ENCODE assay signal across 16 cellular contexts in the genomic region with DNA sequence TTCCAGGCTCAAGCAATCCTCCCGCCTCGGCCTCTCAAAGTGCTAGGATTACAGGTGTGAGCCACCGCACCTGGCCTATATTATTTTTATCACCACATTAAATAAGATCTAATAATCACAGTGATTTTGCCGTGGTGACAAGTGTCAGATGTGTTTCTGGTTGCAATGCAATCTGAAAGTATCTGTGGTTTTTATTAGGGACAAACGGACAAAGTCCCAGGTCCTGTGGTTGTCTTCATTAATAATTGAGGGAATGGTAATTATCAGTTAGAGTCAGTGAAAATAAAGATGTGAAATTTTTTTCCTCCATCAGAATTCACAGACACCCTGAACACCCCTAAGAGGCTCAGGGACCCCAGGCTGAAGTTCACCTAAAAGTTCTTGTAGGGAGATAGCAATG. TPM values are rescaled to one million over a fixed set of nuclear protein-coding genes. Genes with fewer than 3 reads are reported as not detected.
DNase-seq lines count a peak whose midpoint lies in the region; ATAC-seq and TF ChIP-seq lines count a peak whose summit lies in the region.
"Had no signal": no experiment of that assay in that cellular context is flagged by ENCODE, and none has a peak within 500 bp of the region (broad histone marks: within the 10 kb centered on the region; RNA-seq: fewer than 3 reads in every experiment).

No MANE protein-coding gene starts in this region.

- no peak overlapping the region for H3K18ac ChIP-seq in IMR-90 (ENCODE audit: low read depth, low read length)

- no peak overlapping the region for H3K27ac ChIP-seq in IMR-90 (ENCODE audit: insufficient read depth, low read length)

- no peaks in the 10 kb centered on the region for H3K27me3 ChIP-seq in IMR-90 (ENCODE audit: control insufficient read depth, insufficient read depth, low read length)
- H3K27me3 ChIP-seq: pancreas, transverse colon had no signal

- no peak overlapping the region for H3K4me2 ChIP-seq in IMR-90 (ENCODE audit: low read depth, low read length)

- no peak overlapping the region for H2BK5ac ChIP-seq in IMR-90 (ENCODE audit: low read depth, low read length, poor library complexity, severe bottlenecking)

- H3K4me1 Mint-ChIP-seq in T-helper 2 cell treated with Interferon-gamma antibody and Interleukin-4, amounts not matched to agents 5 μg/mL and 100 μg/mL, for 36 hours (ENCODE audit: low read depth), result peaks cover 16% of the 10 kb centered on the region
- H3K4me1 Mint-ChIP-seq in activated naive CD8-positive, alpha-beta T cell treated with anti-CD3 and anti-CD28 coated beads, Interleukin-2, amount 10 ng/mL, durations not matched to agents 7 days and 5 days, result peaks cover 17% of the 10 kb centered on the region
- H3K4me1 Mint-ChIP-seq in nephron progenitor cell, result peaks cover 12% of the 10 kb centered on the region

- H2BK120ac ChIP-seq in IMR-90 (ENCODE audit: low read depth, low read length), result no peak overlapping the region

- peaks cover 13% of the 10 kb centered on the region for H3K36me3 Mint-ChIP-seq in T-helper 2 cell treated with Interferon-gamma antibody and Interleukin-4, amounts not matched to agents 5 μg/mL and 100 μg/mL, for 36 hours (ENCODE audit: low read depth)
- peaks cover 10% of the 10 kb centered on the region for H3K36me3 Mint-ChIP-seq in activated naive CD8-positive, alpha-beta T cell treated with anti-CD3 and anti-CD28 coated beads, Interleukin-2, amount 10 ng/mL, durations not matched to agents 7 days and 5 days
- H3K36me3 Mint-ChIP-seq in nephron progenitor cell (ENCODE audit: low read depth), result peaks cover 11% of the 10 kb centered on the region

- peaks cover 11% of the 10 kb centered on the region for H3K4me1 ChIP-seq in IMR-90 (ENCODE audit: control insufficient read depth, insufficient read depth, low read length)

- no peaks in the 10 kb centered on the region for H3K9me3 Mint-ChIP-seq in T-helper 2 cell treated with Interferon-gamma antibody and Interleukin-4, amounts not matched to agents 5 μg/mL and 100 μg/mL, for 36 hours
- H3K9me3 Mint-ChIP-seq in activated naive CD8-positive, alpha-beta T cell treated with anti-CD3 and anti-CD28 coated beads, Interleukin-2, amount 10 ng/mL, durations not matched to agents 7 days and 5 days, result no peaks in the 10 kb centered on the region
- H3K9me3 Mint-ChIP-seq in nephron progenitor cell, result peaks cover 10% of the 10 kb centered on the region

- H3K4me3 Mint-ChIP-seq in T-helper 2 cell treated with Interferon-gamma antibody and Interleukin-4, amounts not matched to agents 5 μg/mL and 100 μg/mL, for 36 hours, result peak overlapping the region; percentile 46
- peak overlapping the region; percentile 30 for H3K4me3 Mint-ChIP-seq in activated naive CD8-positive, alpha-beta T cell treated with anti-CD3 and anti-CD28 coated beads, Interleukin-2, amount 10 ng/mL, durations not matched to agents 7 days and 5 days
- H3K4me3 Mint-ChIP-seq in nephron progenitor cell, result peak overlapping the region; percentile 63

- no peak overlapping the region for H2AK9ac ChIP-seq in IMR-90 (replicated peaks; ENCODE audit: low read depth, low read length, poor library complexity)

- TF ChIP-seq RAD21 in IMR-90 (IDR thresholded peaks at IDR 0.05; ENCODE audit: low read length), result no peak

- H3K4ac ChIP-seq in IMR-90 (ENCODE audit: low read depth, low read length), result no peak overlapping the region

- H4K20me1 ChIP-seq in IMR-90 (ENCODE audit: insufficient read depth, low read length), result peaks cover 18% of the 10 kb centered on the region; the same call in 1 of the 2 replicates

- POLR2A ChIA-PET in IMR-90 (lab: Charles Lee; ENCODE audit: unreplicated experiment), result interaction anchor here (0.6 kb wide), 1 partner anchor 31 kb away, joined by 20 read pairs; no protein-coding TSS in a partner anchor
- POLR2A ChIA-PET in activated naive CD8-positive, alpha-beta T cell treated with anti-CD3 and anti-CD28 coated beads, Interleukin-2, amount 10 ng/mL, durations not matched to agents 7 days and 5 days (lab: Charles Lee), result no interaction called here

- H3K9me3 ChIP-seq in IMR-90 (ENCODE audit: control insufficient read depth, insufficient read depth, low read length), result no peaks in the 10 kb centered on the region
- H3K9me3 ChIP-seq: pancreas, transverse colon had no signal

- peaks cover 10% of the 10 kb centered on the region for H3K9me1 ChIP-seq in IMR-90 (ENCODE audit: insufficient read depth, low read length)

- no peak for ATAC-seq in IMR-90 (ENCODE audit: low read depth)
- ATAC-seq in activated naive CD8-positive, alpha-beta T cell treated with anti-CD3 and anti-CD28 coated beads, Interleukin-2, amount 10 ng/mL, durations not matched to agents 7 days and 5 days (ENCODE audit: low read depth), result no peak
- ATAC-seq in GM21367 (IDR thresholded peaks at IDR 0.05; ENCODE audit: unreplicated experiment), result no peak
- ATAC-seq: pancreas had no signal

- 0 out of 2 replicates have a peak overlapping the region, but pooled peaks have one; percentile 16 for H2AK5ac ChIP-seq in IMR-90 (ENCODE audit: low read depth, low read length)

- no peak overlapping the region for H4K8ac ChIP-seq in IMR-90 (ENCODE audit: low read depth in 2 of 2, low read length in 2 of 2)

- intact Hi-C loops in IMR-90 (cut with micrococcal nuclease), result no loop called here

- no peak overlapping the region for H2BK20ac ChIP-seq in IMR-90 (ENCODE audit: low read depth, low read length)

- in situ Hi-C loops in IMR-90 (cut with MboI; ENCODE audit: low sequenced_read_pairs), result no loop called here

- no TSS peak for BruUV-seq in IMR-90 (replicated peaks; lab: Mats Ljungman, UMichigan)

- no peak overlapping the region for H3K14ac ChIP-seq in IMR-90 (replicated peaks; ENCODE audit: low read depth, low read length)

- peaks cover 2% of the 10 kb centered on the region; the same call in 1 of the 2 replicates for H3K36me3 ChIP-seq in IMR-90 (ENCODE audit: control insufficient read depth, insufficient read depth, low read length)
- H3K36me3 ChIP-seq: pancreas, transverse colon had no signal

- no peak overlapping the region for H2AFZ ChIP-seq in IMR-90 (replicated peaks; ENCODE audit: low read length, poor library complexity)

- no peak overlapping the region for H4K5ac ChIP-seq in IMR-90 (ENCODE audit: low read depth, low read length)

- peaks cover 19 to 30% of the 10 kb centered on the region in 2 experiments for H3K79me1 ChIP-seq in IMR-90 (ENCODE audit: low read depth in 1 of 2, low read length in 2 of 2)

- no peak for DNase-seq in T-helper 2 cell treated with Interferon-gamma antibody and Interleukin-4, amounts not matched to agents 5 μg/mL and 100 μg/mL, for 36 hours (ENCODE audit: low spot score)
- DNase-seq in T-helper 2 cell, result no peak
- no peak for DNase-seq in IMR-90
- DNase-seq in activated naive CD8-positive, alpha-beta T cell treated with anti-CD3 and anti-CD28 coated beads, Interleukin-2, amount 10 ng/mL, durations not matched to agents 7 days and 5 days, result no peak
- no peak for DNase-seq in nephron progenitor cell
- no peak for DNase-seq in C1 segment of cervical spinal cord (lab: John Stamatoyannopoulos, UW)
- DNase-seq in NCI-H2107 treated with DMSO at 0.1 percent for 48 hours (lab: John Stamatoyannopoulos, UW; ENCODE audit: unreplicated experiment), result no peak
- DNase-seq: 8988T, DND-41, MV-4-11, NCI-H2029 treated with DMSO at 0.1 percent for 48 hours, NCI-H524 treated with DMSO at 0.1 percent for 48 hours, OCI-M1, pancreas, transverse colon had no signal

- peak overlapping the region; percentile 26 for H3K27ac Mint-ChIP-seq in T-helper 2 cell treated with Interferon-gamma antibody and Interleukin-4, amounts not matched to agents 5 μg/mL and 100 μg/mL, for 36 hours
- H3K27ac Mint-ChIP-seq in activated naive CD8-positive, alpha-beta T cell treated with anti-CD3 and anti-CD28 coated beads, Interleukin-2, amount 10 ng/mL, durations not matched to agents 7 days and 5 days, result no peak overlapping the region
- no peak overlapping the region for H3K27ac Mint-ChIP-seq in nephron progenitor cell

- H3K4me3 ChIP-seq in IMR-90 (ENCODE audit: insufficient read depth, low read depth, low read length), result no peak overlapping the region

- H3K9ac ChIP-seq in IMR-90 (ENCODE audit: low read depth, low read length), result no peak overlapping the region

- no peak for TF ChIP-seq POLR2A in IMR-90 (IDR thresholded peaks at IDR 0.05; ENCODE audit: low read depth, low read length)

- H3K27me3 Mint-ChIP-seq in T-helper 2 cell treated with Interferon-gamma antibody and Interleukin-4, amounts not matched to agents 5 μg/mL and 100 μg/mL, for 36 hours (ENCODE audit: low read depth), result no peaks in the 10 kb centered on the region
- H3K27me3 Mint-ChIP-seq in activated naive CD8-positive, alpha-beta T cell treated with anti-CD3 and anti-CD28 coated beads, Interleukin-2, amount 10 ng/mL, durations not matched to agents 7 days and 5 days, result no peaks in the 10 kb centered on the region
- peaks cover 58% of the 10 kb centered on the region for H3K27me3 Mint-ChIP-seq in nephron progenitor cell (ENCODE audit: low read depth, poor library complexity)

- H3K23ac ChIP-seq in IMR-90 (ENCODE audit: low read depth, low read length), result no peak overlapping the region

- H3K56ac ChIP-seq in IMR-90 (ENCODE audit: extremely low read depth, insufficient read depth, low read length), result no peak overlapping the region

- H4K91ac ChIP-seq in IMR-90 (ENCODE audit: insufficient read depth, low read depth, low read length), result no peak overlapping the region

- TF ChIP-seq CTCF in IMR-90 (conservative IDR thresholded peaks at IDR 0.05; ENCODE audit: low read depth, low read length) (no peak), nephron progenitor cell (IDR thresholded peaks at IDR 0.05) (no peak)

- no CpG with 5 or more reads among the region's 5 CpGs for WGBS in IMR-90 (ENCODE audit: extremely low coverage in 2 of 2, insufficient read length in 1 of 2), 2 experiments

- CTCF ChIA-PET in IMR-90 (lab: Yijun Ruan, JAX), result no interaction called here

- H2BK15ac ChIP-seq in IMR-90 (ENCODE audit: low read depth, low read length), result no peak overlapping the region

- dilution Hi-C loops in IMR-90 (cut with HindIII; ENCODE audit: low sequenced_read_pairs, unreplicated experiment), result no loop called here

RNA-seq across cellular contexts. Expression of gene TICAM1, which starts 1.3 kb away (rescaled TPM):
- 0.90 and 1.1 TPM in 2 replicates for total RNA-seq in IMR-90 (2012; rRNA removed)
- polyA plus RNA-seq in IMR-90 (2012; rRNA removed), result 9.2 and 10.9 TPM in 2 replicates
- polyA plus RNA-seq in IMR-90 (2012; cell fraction: cytosol; rRNA removed), result 6.4 and 7.8 TPM in 2 replicates
- polyA plus RNA-seq in IMR-90 (2012; cell fraction: nucleus; rRNA removed; ENCODE audit: low replicate concordance), result 2.4 and 4.9 TPM in 2 replicates
- 10 to 100 TPM; 14.1 to 14.3 TPM for total RNA-seq in activated naive CD8-positive, alpha-beta T cell treated with anti-CD3 and anti-CD28 coated beads, Interleukin-2, amount 10 ng/mL, durations not matched to agents 7 days and 5 days

RNA-seq across cellular contexts. Expression of gene PLIN3, which starts 34.7 kb away (rescaled TPM):
- total RNA-seq in IMR-90 (2012; rRNA removed), result 246 and 289 TPM in 2 replicates
- polyA plus RNA-seq in IMR-90 (2012; rRNA removed), result 147 and 170 TPM in 2 replicates
- 125 and 358 TPM in 2 replicates for polyA plus RNA-seq in IMR-90 (2012; cell fraction: cytosol; rRNA removed)
- 67.4 and 161 TPM in 2 replicates for polyA plus RNA-seq in IMR-90 (2012; cell fraction: nucleus; rRNA removed; ENCODE audit: low replicate concordance)
- 10 to 100 TPM; 22.8 to 25.5 TPM for total RNA-seq in activated naive CD8-positive, alpha-beta T cell treated with anti-CD3 and anti-CD28 coated beads, Interleukin-2, amount 10 ng/mL, durations not matched to agents 7 days and 5 days

RNA-seq across cellular contexts. Expression of gene FEM1A, which starts 41.2 kb away (rescaled TPM):
- 8.6 and 8.8 TPM in 2 replicates for total RNA-seq in IMR-90 (2012; rRNA removed)
- polyA plus RNA-seq in IMR-90 (2012; rRNA removed), result 5.3 and 5.8 TPM in 2 replicates
- polyA plus RNA-seq in IMR-90 (2012; cell fraction: cytosol; rRNA removed), result 2.4 and 5.0 TPM in 2 replicates
- 1.8 and 3.2 TPM in 2 replicates for polyA plus RNA-seq in IMR-90 (2012; cell fraction: nucleus; rRNA removed; ENCODE audit: low replicate concordance)
- total RNA-seq in activated naive CD8-positive, alpha-beta T cell treated with anti-CD3 and anti-CD28 coated beads, Interleukin-2, amount 10 ng/mL, durations not matched to agents 7 days and 5 days, result 10 to 100 TPM; 12.5 to 12.6 TPM
